ENCODE assay signal across 5 cellular contexts in genomic region chr17:20501896-20502295, GRCh38. TPM values are rescaled to one million over a fixed set of nuclear protein-coding genes. Genes with fewer than 3 reads are reported as not detected.
"Had no signal": no experiment of that assay in that cellular context is flagged by ENCODE, and none has a peak within 500 bp of the region (broad histone marks: within the 10 kb centered on the region; RNA-seq: fewer than 3 reads in every experiment).

No MANE protein-coding gene starts in this region.

RNA-seq across cellular contexts. Expression of gene LGALS9B, which starts 34.6 kb away (rescaled TPM):
- total RNA-seq: OCI-LY7, PC-3, Right ventricle myocardium inferior, RPMI7951, SJSA1 had no signal
